Comparison of ENCODE assay signal across 1 cellular context in the genomic region with DNA sequence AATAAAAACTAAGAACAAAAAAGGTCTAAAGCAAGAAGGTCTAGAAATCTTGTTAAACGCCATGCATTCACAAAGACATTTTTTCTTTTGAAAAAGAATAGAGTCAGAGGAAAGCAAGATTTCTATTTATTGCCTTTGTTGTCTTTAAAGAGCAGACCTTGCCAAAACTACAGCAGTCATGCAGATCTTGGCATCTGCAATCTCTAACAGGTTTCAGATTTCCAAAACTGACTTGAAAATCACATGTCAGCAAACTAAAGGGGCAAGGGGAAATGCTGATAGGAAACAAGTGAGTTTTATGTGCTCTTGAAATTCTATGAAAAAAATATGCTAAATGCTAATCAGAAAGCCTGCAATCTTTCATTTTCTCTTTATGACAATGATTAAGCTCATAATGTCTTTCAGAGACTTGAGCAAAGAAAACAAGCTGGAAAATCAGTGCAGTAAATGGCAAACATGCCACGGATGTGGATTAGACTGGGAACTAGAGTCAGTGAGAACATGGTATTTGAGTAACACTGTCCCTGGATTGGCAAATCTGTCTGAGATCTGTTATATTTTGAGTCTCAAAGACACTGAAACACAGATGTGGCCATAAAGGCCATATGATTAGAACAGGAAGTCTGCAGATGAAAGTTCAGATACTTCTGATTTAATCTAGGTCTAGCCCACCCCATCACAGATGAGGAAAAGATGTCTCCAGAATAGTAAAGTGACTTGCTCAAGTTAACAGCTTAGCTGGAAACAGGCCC.
TF ChIP-seq lines count a peak whose summit lies in the region.

No MANE protein-coding gene starts in this region.

TF ChIP-seq in WTC11, 78 proteins besides CTCF, POLR2A, EP300 and RAD21 (continued from another document):
- no peak for TF ChIP-seq ZNF423 (CRISPR knock-in tag; IDR thresholded peaks at IDR 0.05)
- no peak for TF ChIP-seq ZNF232 (CRISPR knock-in tag; IDR thresholded peaks at IDR 0.05)
- TF ChIP-seq FOXK1 (CRISPR knock-in tag; IDR thresholded peaks at IDR 0.05) = no peak
- TF ChIP-seq, protein P1, sequence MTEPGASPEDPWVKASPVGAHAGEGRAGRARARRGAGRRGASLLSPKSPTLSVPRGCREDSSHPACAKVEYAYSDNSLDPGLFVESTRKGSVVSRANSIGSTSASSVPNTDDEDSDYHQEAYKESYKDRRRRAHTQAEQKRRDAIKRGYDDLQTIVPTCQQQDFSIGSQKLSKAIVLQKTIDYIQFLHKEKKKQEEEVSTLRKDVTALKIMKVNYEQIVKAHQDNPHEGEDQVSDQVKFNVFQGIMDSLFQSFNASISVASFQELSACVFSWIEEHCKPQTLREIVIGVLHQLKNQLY (CRISPR knock-in tag; IDR thresholded peaks at IDR 0.05) = no peak
- no peak for TF ChIP-seq RELA (CRISPR knock-in tag; IDR thresholded peaks at IDR 0.05; ENCODE audit: borderline replicate concordance)
